ENCODE assay signal across 10 cellular contexts in genomic region chr5:8907168-8907868, GRCh38.
DNase-seq lines count a peak whose midpoint lies in the region; ATAC-seq and TF ChIP-seq lines count a peak whose summit lies in the region.
"Had no signal": no experiment of that assay in that cellular context is flagged by ENCODE, and none has a peak within 500 bp of the region (broad histone marks: within the 10 kb centered on the region; RNA-seq: fewer than 3 reads in every experiment).

No MANE protein-coding gene starts in this region.

- H3K9ac ChIP-seq in smooth muscle cell (ENCODE audit: low read depth): no peak overlapping the region

- H3K79me2 ChIP-seq in GM23338 (replicated peaks; ENCODE audit: insufficient read depth) (no peaks in the 10 kb centered on the region), smooth muscle cell (ENCODE audit: low read depth) (no peaks in the 10 kb centered on the region)

- H4K20me1 ChIP-seq in GM23338 (replicated peaks; ENCODE audit: insufficient read depth) (no peaks in the 10 kb centered on the region), smooth muscle cell (ENCODE audit: low read depth) (no peaks in the 10 kb centered on the region)

- no peak overlapping the region for H3K4me3 Mint-ChIP-seq in GM23338

- H3K4me2 ChIP-seq in GM23338: no peak overlapping the region
- no peak overlapping the region for H3K4me2 ChIP-seq in smooth muscle cell

- H3K27me3 Mint-ChIP-seq in GM23338 (ENCODE audit: insufficient read depth, low read depth, poor library complexity): no peaks in the 10 kb centered on the region

- DNase-seq in GM23338 (ENCODE audit: low spot score) (no peak), SJSA1 (ENCODE audit: low read depth in 1 of 2, low spot score in 2 of 2) (peak in 1 of 2 experiments; percentile 72), fibroblast of gingiva (ENCODE audit: low read depth) (peak; percentile 50), smooth muscle cell (lab: John Stamatoyannopoulos, UW; ENCODE audit: unreplicated experiment) (no peak), GDM1 (lab: John Stamatoyannopoulos, UW) (no peak), posterior vena cava (ENCODE audit: low spot score) (no peak), activated gamma-delta T cell (lab: John Stamatoyannopoulos, UW) (no peak)
- DNase-seq: activated CD4-positive, CD25-positive, alpha-beta regulatory T cell had no signal

- H3K9me2 ChIP-seq in GM23338 (ENCODE audit: insufficient read depth): no peaks in the 10 kb centered on the region

- H3F3A ChIP-seq in GM23338 (replicated peaks; ENCODE audit: low read depth): no peaks in the 10 kb centered on the region
- H3F3A ChIP-seq in smooth muscle cell (ENCODE audit: low read depth): no peaks in the 10 kb centered on the region

- TF ChIP-seq CTCF in GM23338 (conservative IDR thresholded peaks at IDR 0.05; ENCODE audit: low read depth in 2 of 2) (no peak), smooth muscle cell (IDR thresholded peaks at IDR 0.05; ENCODE audit: borderline replicate concordance, insufficient read depth, poor library complexity, severe bottlenecking) (no peak)

- H3K9me3 ChIP-seq in SJSA1 (replicated peaks) (no peaks in the 10 kb centered on the region), smooth muscle cell (replicated peaks; ENCODE audit: low read depth) (no peaks in the 10 kb centered on the region)
- H3K9me3 ChIP-seq: suprapubic skin had no signal

- H3K4me3 ChIP-seq in GM23338 (no peak overlapping the region), SJSA1 (no peak overlapping the region), smooth muscle cell (no peak overlapping the region)
- H3K4me3 ChIP-seq: SK-N-MC, suprapubic skin had no signal

- intact Hi-C loops in posterior vena cava (cut with DNase I): no loop called here

- H3K27me3 ChIP-seq in GM23338 (ENCODE audit: insufficient read depth) (no peaks in the 10 kb centered on the region), SJSA1 (replicated peaks) (no peaks in the 10 kb centered on the region), smooth muscle cell (ENCODE audit: low read depth) (no peaks in the 10 kb centered on the region)
- H3K27me3 ChIP-seq: suprapubic skin had no signal

- peak; percentile 46 for ATAC-seq in GM23338

- no peaks in the 10 kb centered on the region for H3K4me1 ChIP-seq in GM23338 (ENCODE audit: insufficient read depth)
- peaks cover 28% of the 10 kb centered on the region for H3K4me1 ChIP-seq in SJSA1 (replicated peaks)
- H3K4me1 ChIP-seq in smooth muscle cell (ENCODE audit: low read depth): no peaks in the 10 kb centered on the region
- H3K4me1 ChIP-seq: suprapubic skin had no signal

- WGBS in smooth muscle cell (ENCODE audit: low lambda C conversion rate): 84% methylated on average over 8 of the region's 8 CpGs

- no peaks in the 10 kb centered on the region for H3K9me3 Mint-ChIP-seq in GM23338

- H3K27ac ChIP-seq in GM23338 (ENCODE audit: low read depth): no peak overlapping the region
- peak overlapping the region; percentile 70 for H3K27ac ChIP-seq in SJSA1
- peak overlapping the region; percentile 40 for H3K27ac ChIP-seq in smooth muscle cell (ENCODE audit: low read depth)
- H3K27ac ChIP-seq: SK-N-MC, suprapubic skin had no signal

- no peaks in the 10 kb centered on the region for H3K4me1 Mint-ChIP-seq in GM23338

- no peaks in the 10 kb centered on the region for H3K36me3 Mint-ChIP-seq in GM23338 (ENCODE audit: low read depth)

- no peaks in the 10 kb centered on the region for H3K36me3 ChIP-seq in GM23338 (ENCODE audit: insufficient read depth)
- no peaks in the 10 kb centered on the region for H3K36me3 ChIP-seq in SJSA1
- H3K36me3 ChIP-seq in smooth muscle cell (ENCODE audit: low read depth): no peaks in the 10 kb centered on the region
- H3K36me3 ChIP-seq: suprapubic skin had no signal

- H2AFZ ChIP-seq in GM23338 (peak overlapping the region; percentile 74), smooth muscle cell (ENCODE audit: low read depth) (no peak overlapping the region)

- no peak overlapping the region for H3K27ac Mint-ChIP-seq in GM23338

TF ChIP-seq in GM23338, 12 proteins besides CTCF, POLR2A, EP300 and RAD21 (continues in another document):
- TF ChIP-seq ZNF331 (CRISPR knock-in tag; IDR thresholded peaks at IDR 0.05; ENCODE audit: low read depth): no peak
- no peak for TF ChIP-seq POLR2AphosphoS5 (IDR thresholded peaks at IDR 0.05; ENCODE audit: low read depth)
- no peak for TF ChIP-seq STAT1 (IDR thresholded peaks at IDR 0.05; ENCODE audit: unreplicated experiment)
- TF ChIP-seq REST (IDR thresholded peaks at IDR 0.05; ENCODE audit: unreplicated experiment): no peak
- no peak for TF ChIP-seq ZNF462 (CRISPR knock-in tag; IDR thresholded peaks at IDR 0.05)
- TF ChIP-seq EZH2 (IDR thresholded peaks at IDR 0.05; ENCODE audit: low read depth, unreplicated experiment): no peak
